In the genomic region with DNA sequence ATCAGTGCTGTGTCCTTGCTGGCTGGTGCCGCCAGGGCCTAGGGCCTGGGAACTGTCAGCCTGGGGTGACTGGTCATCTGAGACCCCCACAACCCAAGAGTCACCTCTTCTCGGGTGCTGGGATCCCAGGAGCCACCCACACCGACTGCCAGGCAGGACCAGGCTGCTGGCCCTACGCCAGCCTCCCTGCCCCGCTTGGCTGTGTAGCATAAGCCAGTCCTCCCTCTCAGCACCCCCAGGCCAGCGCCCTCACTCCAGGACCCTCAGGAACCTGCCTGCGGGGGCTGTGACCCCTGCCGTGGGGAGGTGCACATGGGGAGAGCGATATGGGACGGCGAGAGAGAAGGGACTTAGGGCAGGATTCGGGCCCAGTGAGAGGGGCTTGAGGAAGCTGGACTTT, we compare ENCODE assay signal across 22 cellular contexts. TPM values are rescaled to one million over a fixed set of nuclear protein-coding genes. Genes with fewer than 3 reads are reported as not detected.
A peak's percentile ranks its signal among the peaks of the same experiment; 100 is the strongest.
DNase-seq lines count a peak whose midpoint lies in the region; ATAC-seq and TF ChIP-seq lines count a peak whose summit lies in the region.
"Had no signal": no experiment of that assay in that cellular context is flagged by ENCODE, and none has a peak within 500 bp of the region (broad histone marks: within the 10 kb centered on the region; RNA-seq: fewer than 3 reads in every experiment).

No MANE protein-coding gene starts in this region.

- no peaks in the 10 kb centered on the region for H3K9me3 ChIP-seq in breast epithelium
- no peaks in the 10 kb centered on the region for H3K9me3 ChIP-seq in RWPE2 (ENCODE audit: severe bottlenecking)
- no peaks in the 10 kb centered on the region for H3K9me3 ChIP-seq in aorta (ENCODE audit: control insufficient read depth, low read length)
- H3K9me3 ChIP-seq: HAP-1, MG63 had no signal

- H3K36me3 ChIP-seq in breast epithelium (no peaks in the 10 kb centered on the region), RWPE2 (ENCODE audit: low read depth) (no peaks in the 10 kb centered on the region), aorta (ENCODE audit: control insufficient read depth in 1 of 2, insufficient read depth in 2 of 2, low read length in 1 of 2) (no peaks in the 10 kb centered on the region)
- H3K36me3 ChIP-seq: HAP-1, MG63 had no signal

- H3K36me3 Mint-ChIP-seq in MCF 10A (ENCODE audit: insufficient read depth, unreplicated experiment), result peaks cover 17% of the 10 kb centered on the region

- no peaks in the 10 kb centered on the region for H3K9me3 Mint-ChIP-seq in MCF 10A (ENCODE audit: unreplicated experiment)
- H3K9me3 Mint-ChIP-seq: CD4-positive, alpha-beta T cell; HFFc6 had no signal

- H3K4me3 ChIP-seq in breast epithelium (no peak overlapping the region), RWPE2 (ENCODE audit: severe bottlenecking) (no peak overlapping the region), aorta (ENCODE audit: low read length in 2 of 2) (no peak overlapping the region)
- H3K4me3 ChIP-seq: GM23248, HAP-1, MG63 had no signal

- peak overlapping the region; percentile 66 for H3K27ac Mint-ChIP-seq in MCF 10A (ENCODE audit: low read depth, unreplicated experiment)
- H3K27ac Mint-ChIP-seq: CD4-positive, alpha-beta T cell; HFFc6 had no signal

- no peak for DNase-seq in MCF 10A (ENCODE audit: unreplicated experiment)
- no peak for DNase-seq in breast epithelium (ENCODE audit: low spot score in 2 of 2)
- no peak for DNase-seq in RWPE2 (ENCODE audit: low spot score)
- peak in 1 of 2 donors; percentile 21 for DNase-seq in aorta
- DNase-seq in amygdala (lab: John Stamatoyannopoulos, UW), result no peak
- DNase-seq in OCI-M2 (lab: John Stamatoyannopoulos, UW; ENCODE audit: unreplicated experiment), result no peak
- no peak for DNase-seq in NCI-H524 (lab: John Stamatoyannopoulos, UW)
- DNase-seq: CD4-positive, alpha-beta T cell; GM23248; KBM-7; MG63; NCI-H1105 treated with DMSO at 0.1 percent for 48 hours; NCI-H146; NCI-H1930; NCI-H2107; NCI-H524 treated with DMSO at 0.1 percent for 48 hours; NCI-H774; RPMI8226; SIG-M5 had no signal

- no peak overlapping the region for H3K4me3 Mint-ChIP-seq in MCF 10A (ENCODE audit: unreplicated experiment)
- H3K4me3 Mint-ChIP-seq: CD4-positive, alpha-beta T cell; HFFc6 had no signal

- H3K4me1 ChIP-seq in breast epithelium (no peaks in the 10 kb centered on the region), RWPE2 (ENCODE audit: insufficient read depth, poor library complexity, severe bottlenecking) (peaks cover 19% of the 10 kb centered on the region), aorta (ENCODE audit: control insufficient read depth in 1 of 2, insufficient read depth in 2 of 2, low read length in 2 of 2) (no peaks in the 10 kb centered on the region)
- H3K4me1 ChIP-seq: HAP-1 had no signal

- 87 to 89% methylated on average over 12 of the region's 12 CpGs for WGBS in aorta, 2 donors

- peaks cover 0 to 8% of the 10 kb centered on the region in 2 donors for H3K27me3 ChIP-seq in breast epithelium
- no peaks in the 10 kb centered on the region for H3K27me3 ChIP-seq in RWPE2 (ENCODE audit: insufficient read depth, poor library complexity, severe bottlenecking)
- H3K27me3 ChIP-seq in layer of hippocampus (ENCODE audit: control insufficient read depth, insufficient read depth, low read length), result no peaks in the 10 kb centered on the region
- no peaks in the 10 kb centered on the region for H3K27me3 ChIP-seq in aorta (ENCODE audit: control insufficient read depth in 1 of 2, insufficient read depth in 2 of 2, low read length in 1 of 2)
- H3K27me3 ChIP-seq: MG63 had no signal

- BruUV-seq in MCF 10A (replicated peaks; lab: Mats Ljungman, UMichigan), result no TSS peak

- H3K4me1 Mint-ChIP-seq in MCF 10A (ENCODE audit: insufficient read depth, unreplicated experiment), result peaks cover 23% of the 10 kb centered on the region

- no peak for TF ChIP-seq POLR2A in breast epithelium (IDR thresholded peaks at IDR 0.05)

- no peaks in the 10 kb centered on the region for H3K27me3 Mint-ChIP-seq in MCF 10A (ENCODE audit: insufficient read depth, unreplicated experiment)

- TF ChIP-seq CTCF in MCF 10A (IDR thresholded peaks at IDR 0.05; ENCODE audit: unreplicated experiment) (no peak), breast epithelium (IDR thresholded peaks at IDR 0.05) (no peak), RWPE2 (IDR thresholded peaks at IDR 0.05; ENCODE audit: poor library complexity, severe bottlenecking) (no peak)

- H3K27ac ChIP-seq in breast epithelium, result no peak overlapping the region
- peak overlapping the region; percentile 44 for H3K27ac ChIP-seq in RWPE2 (ENCODE audit: poor library complexity, severe bottlenecking)
- H3K27ac ChIP-seq in layer of hippocampus (ENCODE audit: low read depth, low read length), result peak overlapping the region; percentile 4
- H3K27ac ChIP-seq in aorta (ENCODE audit: low read depth in 1 of 2, low read length in 2 of 2), result no peak overlapping the region
- H3K27ac ChIP-seq: GM23248 had no signal

- ATAC-seq in RWPE2 (ENCODE audit: low read depth) (no peak), aorta (ENCODE audit: low FRiP score) (peak; percentile 11)

- CTCF ChIA-PET in MCF 10A (lab: Yijun Ruan, JAX), result no interaction called here

- intact Hi-C loops in MCF 10A (cut with micrococcal nuclease), result no loop called here
- intact Hi-C loops in breast epithelium (cut with DNase I; ENCODE audit: low total_unique reads), result no loop called here
- intact Hi-C loops in aorta (cut with DNase I), result no loop called here

- POLR2A ChIA-PET in MCF 10A (lab: Yijun Ruan, JAX), result no interaction called here

RNA-seq across cellular contexts. Expression of a gene that starts 9.5 kb away (rescaled TPM):
- total RNA-seq in MCF 10A (2022) (52.0 and 59.3 TPM in 2 replicates), breast epithelium (10 to 100 TPM in 1 of 3 donors, 1 to 10 TPM in 2; 7.5 to 10.1 (median 8.0) TPM), aorta (1 to 10 TPM; 2.7 to 6.9 TPM)
- 1 to 10 TPM; 1.1 to 1.7 TPM for polyA plus RNA-seq in aorta

Comparison
In these comparisons a context has a peak if more than half of its experiments do, and no peak if none do; other contexts are left out.
1. H3K27ac ChIP-seq: peak in RWPE2 (single experiment) and layer of hippocampus (single experiment); none in breast epithelium (0 of 2) and aorta (0 of 2).